In genomic region chr4:41880840-41881831, GRCh38 we compare ENCODE assay signal across 10 cellular contexts. TPM values are rescaled to one million over a fixed set of nuclear protein-coding genes. Genes with fewer than 3 reads are reported as not detected.
DNase-seq lines count a peak whose midpoint lies in the region; ATAC-seq and TF ChIP-seq lines count a peak whose summit lies in the region.
"Had no signal": no experiment of that assay in that cellular context is flagged by ENCODE, and none has a peak within 500 bp of the region (broad histone marks: within the 10 kb centered on the region; RNA-seq: fewer than 3 reads in every experiment).

No MANE protein-coding gene starts in this region.

- H3K27ac ChIP-seq in right lobe of liver, result no peak overlapping the region
- no peak overlapping the region for H3K27ac ChIP-seq in thoracic aorta

- 8% methylated on average over 27 of the region's 79 CpGs for WGBS in right lobe of liver (ENCODE audit: insufficient coverage, low coverage, low lambda C conversion rate, missing lambda C conversion rate)

- H3K4me1 ChIP-seq in right lobe of liver, result peaks cover 0 to 47% (median 13%) of the 10 kb centered on the region in 4 donors
- H3K4me1 ChIP-seq in thoracic aorta (ENCODE audit: control insufficient read depth in 1 of 2, low read depth in 2 of 2), result peaks cover 17 to 21% of the 10 kb centered on the region in 2 donors

- no peak for TF ChIP-seq CTCF in astrocyte of the spinal cord (IDR thresholded peaks at IDR 0.05; ENCODE audit: low read depth, low read length)
- no peak for TF ChIP-seq CTCF in right lobe of liver (IDR thresholded peaks at IDR 0.05)
- no peak for TF ChIP-seq CTCF in thoracic aorta (IDR thresholded peaks at IDR 0.05)

- H3K27me3 ChIP-seq in right lobe of liver, result no peaks in the 10 kb centered on the region
- peaks cover 16% of the 10 kb centered on the region for H3K27me3 ChIP-seq in thoracic aorta (replicated peaks; ENCODE audit: insufficient read depth)

- no peak for TF ChIP-seq POLR2A in right lobe of liver (IDR thresholded peaks at IDR 0.05)

- intact Hi-C loops in right lobe of liver (cut with DNase I), result loop anchor here in 1 of 2 donors (10.0 kb wide), 1 partner anchor 186 kb away; no protein-coding TSS in a partner anchor

- H3K9me3 ChIP-seq in right lobe of liver (no peaks in the 10 kb centered on the region), thoracic aorta (no peaks in the 10 kb centered on the region)

- no peaks in the 10 kb centered on the region for H3K36me3 ChIP-seq in right lobe of liver
- no peaks in the 10 kb centered on the region for H3K36me3 ChIP-seq in thoracic aorta

- peak in 2 of 4 donors; percentile 6 to 19 for ATAC-seq in right lobe of liver
- no peak for ATAC-seq in thoracic aorta (ENCODE audit: insufficient number of reproducible peaks, low FRiP score, low read depth)
- no peak for ATAC-seq in GM18873 (IDR thresholded peaks at IDR 0.05; ENCODE audit: low FRiP score, unreplicated experiment)

- no peak overlapping the region for H3K4me3 ChIP-seq in astrocyte of the spinal cord (ENCODE audit: low read depth, low read length)
- H3K4me3 ChIP-seq in right lobe of liver, result peak overlapping the region; percentile 34 to 49 (median 43)
- peak overlapping the region; percentile 68 for H3K4me3 ChIP-seq in thoracic aorta

- in situ Hi-C loops in astrocyte of the spinal cord (cut with HindIII; ENCODE audit: low sequenced_read_pairs), result no loop called here

- DNase-seq in activated effector memory CD4-positive, alpha-beta T cell treated with anti-CD3 and anti-CD28 coated beads, Interleukin-2, amount 50 U/mL, for 16 hours, result peak; percentile 56
- DNase-seq in activated effector memory CD4-positive, alpha-beta T cell treated with Interleukin-2 at 50 U/mL for 16 hours, result no peak
- DNase-seq in astrocyte of the spinal cord (ENCODE audit: low read depth, low spot score) (peak; percentile 9), right lobe of liver (no peak), thoracic aorta (ENCODE audit: low spot score) (no peak), cerebellar cortex (ENCODE audit: low spot score) (no peak), NCI-H1048 (lab: John Stamatoyannopoulos, UW) (no peak)
- DNase-seq: GF-D8; stimulated activated CD4-positive, alpha-beta T cell treated with anti-CD3 and anti-CD28 coated beads, Interleukin-2, amount 100 ng/mL, for 48 hours had no signal

RNA-seq across cellular contexts. Expression of gene TMEM33, which starts 54.1 kb away (rescaled TPM):
- total RNA-seq in right lobe of liver, result 10 to 100 TPM; 48.9 to 82.7 (median 60.8) TPM
- 10 to 100 TPM; 20.0 to 32.3 TPM for total RNA-seq in thoracic aorta

Comparison
In these comparisons a context has a peak if more than half of its experiments do, and no peak if none do; other contexts are left out.
1. DNase-seq: peak in activated effector memory CD4-positive, alpha-beta T cell treated with anti-CD3 and anti-CD28 coated beads, Interleukin-2, amount 50 U/mL, for 16 hours (single experiment) and astrocyte of the spinal cord (single experiment); none in activated effector memory CD4-positive, alpha-beta T cell treated with Interleukin-2 at 50 U/mL for 16 hours (single experiment), right lobe of liver (0 of 3), thoracic aorta (single experiment), cerebellar cortex (single experiment) and NCI-H1048 (single experiment).